Comparison of ENCODE assay signal across 14 cellular contexts in genomic region chr21:27033467-27033866, GRCh38.
"Had no signal": no experiment of that assay in that cellular context is flagged by ENCODE, and none has a peak within 500 bp of the region (broad histone marks: within the 10 kb centered on the region; RNA-seq: fewer than 3 reads in every experiment).

No MANE protein-coding gene starts in this region.

- H3K4me3 ChIP-seq: heart left ventricle, lower lobe of right lung, mucosa of descending colon, testis had no signal

- H3K27me3 ChIP-seq: heart left ventricle, testis had no signal

- H3K4me1 ChIP-seq: lower lobe of right lung, testis had no signal

- DNase-seq: activated CD4-positive, alpha-beta T cell treated with anti-CD3 and anti-CD28 coated beads for 1 hour; activated CD8-positive, alpha-beta memory T cell treated with anti-CD3 and anti-CD28 coated beads for 24 hours; activated CD8-positive, alpha-beta memory T cell treated with anti-CD3 and anti-CD28 coated beads, Interleukin-2, amount 50 U/mL, for 4 hours; activated T-cell treated with anti-CD3 and anti-CD28 coated beads, Interleukin-2, amount 50 U/mL, for 24 hours; heart left ventricle; lower lobe of right lung; mesendoderm; mucosa of descending colon; occipital lobe; stimulated activated CD4-positive, alpha-beta T cell treated with anti-CD3 and anti-CD28 coated beads, Interleukin-4, amount 100 ng/mL, for 1 hour; stimulated activated naive CD4-positive, alpha-beta T cell; T-helper 1 cell; testis had no signal

- ATAC-seq: activated T-helper 17 cell treated with anti-CD3 and anti-CD28 coated beads, Interleukin-2, amount 50 U/mL, for 72 hours; heart left ventricle; lower lobe of right lung; mucosa of descending colon had no signal

- H3K36me3 ChIP-seq: heart left ventricle, lower lobe of right lung had no signal

- H3K27ac ChIP-seq: heart left ventricle, lower lobe of right lung, testis had no signal

- H3K9me3 ChIP-seq: heart left ventricle, lower lobe of right lung, mucosa of descending colon, testis had no signal
